In the genomic region with DNA sequence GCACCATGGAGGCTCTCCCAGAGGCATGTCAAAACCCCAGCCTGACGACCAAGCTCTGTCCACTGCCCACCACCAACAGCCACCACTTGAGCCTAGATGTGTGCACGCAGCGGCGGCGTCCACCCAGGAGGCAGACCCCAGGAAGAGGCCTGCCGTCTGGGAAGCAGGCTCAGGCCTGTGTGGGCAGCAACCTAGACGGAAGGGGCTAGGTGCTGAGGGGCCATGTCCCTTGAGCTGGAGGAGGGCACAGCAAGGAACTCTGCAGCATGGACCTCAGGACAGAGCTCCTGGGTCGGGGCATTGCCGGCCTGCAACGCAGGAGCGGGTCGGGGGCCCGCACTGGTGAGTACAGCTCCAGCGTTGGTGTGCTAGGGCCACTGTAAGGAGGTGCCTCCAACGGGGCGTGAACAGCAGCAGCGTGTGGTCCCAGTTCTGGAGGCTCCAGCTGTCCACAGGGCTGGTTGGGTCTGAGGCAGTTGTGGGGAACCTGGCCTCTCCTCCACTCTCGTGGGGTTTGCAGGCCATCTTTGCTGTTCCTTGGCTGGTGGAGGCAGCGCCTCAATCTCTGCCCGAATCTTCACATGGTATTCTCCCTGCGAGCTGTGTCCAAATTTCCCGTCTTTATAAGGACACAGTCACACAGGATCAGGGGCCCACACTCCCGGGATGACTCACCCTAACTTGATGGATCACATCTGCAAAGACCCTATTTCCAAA, we compare ENCODE assay signal across 1 cellular context.
TF ChIP-seq lines count a peak whose summit lies in the region.

No MANE protein-coding gene starts in this region.

TF ChIP-seq in WTC11, 78 proteins besides CTCF, POLR2A, EP300 and RAD21 (continued from another document):
- no peak for TF ChIP-seq MLX (CRISPR knock-in tag; IDR thresholded peaks at IDR 0.05)
- TF ChIP-seq NFYB (CRISPR knock-in tag; conservative IDR thresholded peaks at IDR 0.05; ENCODE audit: low read depth), result no peak
- TF ChIP-seq, protein P1, sequence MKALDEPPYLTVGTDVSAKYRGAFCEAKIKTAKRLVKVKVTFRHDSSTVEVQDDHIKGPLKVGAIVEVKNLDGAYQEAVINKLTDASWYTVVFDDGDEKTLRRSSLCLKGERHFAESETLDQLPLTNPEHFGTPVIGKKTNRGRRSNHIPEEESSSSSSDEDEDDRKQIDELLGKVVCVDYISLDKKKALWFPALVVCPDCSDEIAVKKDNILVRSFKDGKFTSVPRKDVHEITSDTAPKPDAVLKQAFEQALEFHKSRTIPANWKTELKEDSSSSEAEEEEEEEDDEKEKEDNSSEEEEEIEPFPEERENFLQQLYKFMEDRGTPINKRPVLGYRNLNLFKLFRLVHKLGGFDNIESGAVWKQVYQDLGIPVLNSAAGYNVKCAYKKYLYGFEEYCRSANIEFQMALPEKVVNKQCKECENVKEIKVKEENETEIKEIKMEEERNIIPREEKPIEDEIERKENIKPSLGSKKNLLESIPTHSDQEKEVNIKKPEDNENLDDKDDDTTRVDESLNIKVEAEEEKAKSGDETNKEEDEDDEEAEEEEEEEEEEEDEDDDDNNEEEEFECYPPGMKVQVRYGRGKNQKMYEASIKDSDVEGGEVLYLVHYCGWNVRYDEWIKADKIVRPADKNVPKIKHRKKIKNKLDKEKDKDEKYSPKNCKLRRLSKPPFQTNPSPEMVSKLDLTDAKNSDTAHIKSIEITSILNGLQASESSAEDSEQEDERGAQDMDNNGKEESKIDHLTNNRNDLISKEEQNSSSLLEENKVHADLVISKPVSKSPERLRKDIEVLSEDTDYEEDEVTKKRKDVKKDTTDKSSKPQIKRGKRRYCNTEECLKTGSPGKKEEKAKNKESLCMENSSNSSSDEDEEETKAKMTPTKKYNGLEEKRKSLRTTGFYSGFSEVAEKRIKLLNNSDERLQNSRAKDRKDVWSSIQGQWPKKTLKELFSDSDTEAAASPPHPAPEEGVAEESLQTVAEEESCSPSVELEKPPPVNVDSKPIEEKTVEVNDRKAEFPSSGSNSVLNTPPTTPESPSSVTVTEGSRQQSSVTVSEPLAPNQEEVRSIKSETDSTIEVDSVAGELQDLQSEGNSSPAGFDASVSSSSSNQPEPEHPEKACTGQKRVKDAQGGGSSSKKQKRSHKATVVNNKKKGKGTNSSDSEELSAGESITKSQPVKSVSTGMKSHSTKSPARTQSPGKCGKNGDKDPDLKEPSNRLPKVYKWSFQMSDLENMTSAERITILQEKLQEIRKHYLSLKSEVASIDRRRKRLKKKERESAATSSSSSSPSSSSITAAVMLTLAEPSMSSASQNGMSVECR (CRISPR knock-in tag; IDR thresholded peaks at IDR 0.05; ENCODE audit: borderline replicate concordance), result no peak
- no peak for TF ChIP-seq OVOL2 (CRISPR knock-in tag; IDR thresholded peaks at IDR 0.05; ENCODE audit: borderline replicate concordance)
- TF ChIP-seq ZBTB21 (CRISPR knock-in tag; IDR thresholded peaks at IDR 0.05; ENCODE audit: borderline replicate concordance), result no peak
- no peak for TF ChIP-seq ESRRA (CRISPR knock-in tag; IDR thresholded peaks at IDR 0.05; ENCODE audit: borderline replicate concordance)
- no peak for TF ChIP-seq FOXJ3 (CRISPR knock-in tag; IDR thresholded peaks at IDR 0.05; ENCODE audit: borderline replicate concordance)
TF ChIP-seq in WTC11: peak in this region for 0.
